In the genomic region with DNA sequence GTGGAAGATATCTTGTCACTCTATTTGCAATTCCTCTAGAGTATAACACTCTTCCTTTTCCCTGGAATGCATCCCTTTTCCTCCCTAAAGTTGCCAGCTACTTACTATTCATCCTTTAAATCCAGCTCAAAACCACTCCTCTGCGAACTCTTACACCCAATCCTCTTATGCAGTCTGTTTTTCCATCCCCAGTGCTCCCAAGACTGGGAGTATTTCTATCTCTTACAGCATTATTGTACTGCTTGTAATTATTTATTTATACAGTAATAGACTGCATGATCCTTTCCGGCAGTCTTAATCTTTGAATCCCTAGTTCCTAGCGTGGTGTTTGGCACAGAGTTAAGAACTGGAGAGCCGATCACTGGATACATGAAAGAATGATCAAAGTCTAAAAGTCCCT, we compare ENCODE assay signal across 12 cellular contexts.
"Had no signal": no experiment of that assay in that cellular context is flagged by ENCODE, and none has a peak within 500 bp of the region (broad histone marks: within the 10 kb centered on the region; RNA-seq: fewer than 3 reads in every experiment).

No MANE protein-coding gene starts in this region.

- ATAC-seq: activated CD4-positive, CD25-positive, alpha-beta regulatory T cell treated with anti-CD3 and anti-CD28 coated beads, Interleukin-2, amount 50 U/mL, for 24 hours had no signal

- H3K27me3 ChIP-seq: brain microvascular endothelial cell, right atrium auricular region, thyroid gland had no signal

- H3K9me3 ChIP-seq: left ventricle myocardium inferior, right atrium auricular region, thyroid gland had no signal

- DNase-seq: activated naive CD4-positive, alpha-beta T cell treated with anti-CD3 and anti-CD28 coated beads, Interleukin-2, amount 50 U/mL, for 16 hours; amniotic stem cell; brain microvascular endothelial cell; erythroblast; left ventricle myocardium inferior; posterior cingulate gyrus; thyroid gland had no signal

- H3K36me3 ChIP-seq: brain microvascular endothelial cell, left ventricle myocardium inferior, right atrium auricular region, thyroid gland had no signal

- H3K27ac Mint-ChIP-seq: dendritic cell treated with granulocyte-macrophage colony-stimulating factor and Interleukin-4, amounts not matched to agents 40 ng/mL and 50 ng/mL, for 4 days; memory B cell had no signal

- H3K4me3 Mint-ChIP-seq: dendritic cell treated with granulocyte-macrophage colony-stimulating factor and Interleukin-4, amounts not matched to agents 40 ng/mL and 50 ng/mL, for 4 days; memory B cell had no signal

- H3K27ac ChIP-seq: brain microvascular endothelial cell, left ventricle myocardium inferior, right atrium auricular region, skin epidermis, thyroid gland had no signal

- H3K4me3 ChIP-seq: left ventricle myocardium inferior, right atrium auricular region, skin epidermis, thyroid gland had no signal

- H3K36me3 Mint-ChIP-seq: memory B cell had no signal

- H3K9me3 Mint-ChIP-seq: dendritic cell treated with granulocyte-macrophage colony-stimulating factor and Interleukin-4, amounts not matched to agents 40 ng/mL and 50 ng/mL, for 4 days; memory B cell had no signal
